In the genomic region with DNA sequence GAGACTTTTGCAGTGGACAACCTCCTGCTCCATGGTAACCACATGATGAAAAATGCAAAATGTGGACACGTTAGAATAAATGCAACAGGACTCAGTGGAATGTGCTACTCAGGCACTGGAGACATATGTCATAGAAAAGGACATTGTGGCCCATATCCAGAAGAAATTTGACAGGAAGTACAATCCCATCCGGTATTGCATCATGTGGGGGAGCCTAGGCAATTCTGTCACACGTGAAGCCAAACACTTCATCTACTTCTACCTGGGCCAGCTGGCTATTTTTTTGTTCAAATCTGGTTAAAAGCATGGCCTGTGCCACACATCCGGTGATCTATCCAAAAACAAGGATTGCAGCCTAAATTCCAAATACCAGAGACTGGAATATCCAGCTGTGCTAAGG, we compare ENCODE assay signal across 30 cellular contexts.
"Had no signal": no experiment of that assay in that cellular context is flagged by ENCODE, and none has a peak within 500 bp of the region (broad histone marks: within the 10 kb centered on the region; RNA-seq: fewer than 3 reads in every experiment).

No MANE protein-coding gene starts in this region.

- FAIRE-seq: endothelial cell of umbilical vein had no signal

- H3K27ac ChIP-seq: coronary artery, esophagus muscularis mucosa, heart right ventricle, lower lobe of right lung, neural progenitor cell, prostate gland, right atrium auricular region, sigmoid colon, testis, tibial artery had no signal

- H3K4me1 ChIP-seq: esophagus muscularis mucosa, heart right ventricle, lower lobe of right lung, neural progenitor cell, prostate gland, right atrium auricular region, sigmoid colon, testis, tibial artery had no signal

- H3K4me2 ChIP-seq: neural progenitor cell had no signal

- H3K9ac ChIP-seq: neural progenitor cell had no signal

- H3K36me3 ChIP-seq: esophagus muscularis mucosa, heart right ventricle, lower lobe of right lung, neural progenitor cell, prostate gland, right atrium auricular region, sigmoid colon, tibial artery had no signal

- H3K27ac Mint-ChIP-seq: immature natural killer cell; naive thymus-derived CD4-positive, alpha-beta T cell; nephron; neural progenitor cell; stimulated activated memory B cell treated with anti-CD40 and anti-IgM and Interleukin-4, amounts not matched to agents 10 μg/mL and 1 μg/mL and 100 μg/mL, for 72 hours; type B pancreatic cell had no signal

- H3K4me3 Mint-ChIP-seq: immature natural killer cell; naive thymus-derived CD4-positive, alpha-beta T cell; nephron; neural progenitor cell; stimulated activated memory B cell treated with anti-CD40 and anti-IgM and Interleukin-4, amounts not matched to agents 10 μg/mL and 1 μg/mL and 100 μg/mL, for 72 hours; type B pancreatic cell had no signal

- DNase-seq: dermis blood vessel endothelial cell; effector memory CD4-positive, alpha-beta T cell; foreskin melanocyte; glutamatergic neuron; heart right ventricle; hippocampal formation; immature natural killer cell; islet precursor cell; kidney glomerular epithelial cell; left colon; left ventricle myocardium superior; lower lobe of right lung; mesenchymal stem cell; midbrain; naive thymus-derived CD4-positive, alpha-beta T cell; sigmoid colon; stimulated activated CD4-positive, alpha-beta T cell treated with anti-CD3 and anti-CD28 coated beads, Interleukin-4, amount 100 ng/mL, for 4 hours; stimulated activated naive CD8-positive, alpha-beta T cell treated with anti-CD3 and anti-CD28 coated beads, Interleukin-15, Interleukin-2, amounts not matched to agents 100 U/mL and 50 U/mL, for 24 hours; substantia nigra; testis; tibial artery had no signal

- H3K9me3 Mint-ChIP-seq: nephron, neural progenitor cell, type B pancreatic cell had no signal

- H2AFZ ChIP-seq: neural progenitor cell had no signal

- H3K27me3 ChIP-seq: esophagus muscularis mucosa, heart right ventricle, neural progenitor cell, right atrium auricular region, sigmoid colon, testis, tibial artery had no signal

- H3K4me3 ChIP-seq: coronary artery, esophagus muscularis mucosa, heart right ventricle, lower lobe of right lung, neural progenitor cell, prostate gland, right atrium auricular region, sigmoid colon, testis, tibial artery had no signal

- H3K9me3 ChIP-seq: esophagus muscularis mucosa, heart right ventricle, lower lobe of right lung, prostate gland, right atrium auricular region, sigmoid colon, testis, tibial artery had no signal

- ATAC-seq: heart right ventricle; left colon; left ventricle myocardium superior; lower lobe of right lung; naive thymus-derived CD4-positive, alpha-beta T cell; stimulated activated memory B cell treated with anti-CD40 and anti-IgM and Interleukin-4, amounts not matched to agents 10 μg/mL and 1 μg/mL and 100 μg/mL, for 72 hours; stimulated activated naive CD8-positive, alpha-beta T cell treated with anti-CD3 and anti-CD28 coated beads, Interleukin-15, Interleukin-2, amounts not matched to agents 100 U/mL and 50 U/mL, for 24 hours had no signal

- H3K27me3 Mint-ChIP-seq: naive thymus-derived CD4-positive, alpha-beta T cell; stimulated activated memory B cell treated with anti-CD40 and anti-IgM and Interleukin-4, amounts not matched to agents 10 μg/mL and 1 μg/mL and 100 μg/mL, for 72 hours; type B pancreatic cell had no signal

- H3K36me3 Mint-ChIP-seq: immature natural killer cell; naive thymus-derived CD4-positive, alpha-beta T cell; neural progenitor cell; stimulated activated memory B cell treated with anti-CD40 and anti-IgM and Interleukin-4, amounts not matched to agents 10 μg/mL and 1 μg/mL and 100 μg/mL, for 72 hours; type B pancreatic cell had no signal

- H3K4me1 Mint-ChIP-seq: immature natural killer cell; naive thymus-derived CD4-positive, alpha-beta T cell; neural progenitor cell; stimulated activated memory B cell treated with anti-CD40 and anti-IgM and Interleukin-4, amounts not matched to agents 10 μg/mL and 1 μg/mL and 100 μg/mL, for 72 hours had no signal
